In genomic region chr2:215361211-215361875, GRCh38 we compare ENCODE assay signal across 28 cellular contexts. TPM values are rescaled to one million over a fixed set of nuclear protein-coding genes. Genes with fewer than 3 reads are reported as not detected.
A peak's percentile ranks its signal among the peaks of the same experiment; 100 is the strongest.
DNase-seq lines count a peak whose midpoint lies in the region; ATAC-seq and TF ChIP-seq lines count a peak whose summit lies in the region.
"Had no signal": no experiment of that assay in that cellular context is flagged by ENCODE, and none has a peak within 500 bp of the region (broad histone marks: within the 10 kb centered on the region; RNA-seq: fewer than 3 reads in every experiment).

No MANE protein-coding gene starts in this region.

- POLR2A ChIA-PET in IMR-90 (lab: Charles Lee; ENCODE audit: unreplicated experiment): no interaction called here

- H4K20me1 ChIP-seq in IMR-90 (ENCODE audit: insufficient read depth, low read length): peaks cover 22% of the 10 kb centered on the region

- H3K23ac ChIP-seq in IMR-90 (ENCODE audit: low read depth, low read length) (no peak overlapping the region), mesenchymal stem cell (ENCODE audit: low read length in 2 of 2) (no peak overlapping the region)

- H3K36me3 ChIP-seq in IMR-90 (ENCODE audit: control insufficient read depth, insufficient read depth, low read length): peaks cover 54% of the 10 kb centered on the region
- peaks cover 35 to 76% of the 10 kb centered on the region in 2 experiments for H3K36me3 ChIP-seq in mesenchymal stem cell (ENCODE audit: control insufficient read depth in 1 of 2, insufficient read depth in 2 of 2, low read depth in 1 of 2, low read length in 2 of 2)

- H3K56ac ChIP-seq in IMR-90 (ENCODE audit: extremely low read depth, insufficient read depth, low read length): no peak overlapping the region

- peak overlapping the region; percentile 13 for H3K4me3 Mint-ChIP-seq in chondrocyte (ENCODE audit: unreplicated experiment)
- no peak overlapping the region for H3K4me3 Mint-ChIP-seq in T-helper 2 cell treated with Interferon-gamma antibody and Interleukin-4, amounts not matched to agents 5 μg/mL and 100 μg/mL, for 36 hours
- H3K4me3 Mint-ChIP-seq: activated CD8-positive, alpha-beta memory T cell treated with anti-CD3 and anti-CD28 coated beads, Interleukin-2, amount 10 ng/mL, durations not matched to agents 7 days and 5 days; activated naive CD4-positive, alpha-beta T cell treated with anti-CD3 and anti-CD28 coated beads for 36 hours; effector memory CD8-positive, alpha-beta T cell; natural killer cell treated with Interleukin-12 subunit alpha and Interleukin-12 subunit beta and Interleukin-15 and Interleukin-18, amount 100 ng/mL, for 72 hours; WTC11 had no signal

- no peaks in the 10 kb centered on the region for H3K27me3 Mint-ChIP-seq in chondrocyte (ENCODE audit: low read depth)
- H3K27me3 Mint-ChIP-seq in T-helper 2 cell treated with Interferon-gamma antibody and Interleukin-4, amounts not matched to agents 5 μg/mL and 100 μg/mL, for 36 hours (ENCODE audit: low read depth): no peaks in the 10 kb centered on the region
- H3K27me3 Mint-ChIP-seq: activated CD8-positive, alpha-beta memory T cell treated with anti-CD3 and anti-CD28 coated beads, Interleukin-2, amount 10 ng/mL, durations not matched to agents 7 days and 5 days; effector memory CD8-positive, alpha-beta T cell; natural killer cell treated with Interleukin-12 subunit alpha and Interleukin-12 subunit beta and Interleukin-15 and Interleukin-18, amount 100 ng/mL, for 72 hours had no signal

- H3K18ac ChIP-seq in IMR-90 (ENCODE audit: low read depth, low read length) (no peak overlapping the region), mesenchymal stem cell (ENCODE audit: low read depth in 1 of 2, low read length in 2 of 2) (no peak overlapping the region)

- H2AFZ ChIP-seq in IMR-90 (replicated peaks; ENCODE audit: low read length, poor library complexity): no peak overlapping the region
- H2AFZ ChIP-seq in mesenchymal stem cell (ENCODE audit: low read depth, low read length): no peak overlapping the region

- no peak overlapping the region for H2BK5ac ChIP-seq in IMR-90 (ENCODE audit: low read depth, low read length, poor library complexity, severe bottlenecking)
- no peak overlapping the region for H2BK5ac ChIP-seq in mesenchymal stem cell (ENCODE audit: low read depth, low read length, poor library complexity, severe bottlenecking)

- no peak overlapping the region for H3K9ac ChIP-seq in IMR-90 (ENCODE audit: low read depth, low read length)
- peak overlapping the region; percentile 54 for H3K9ac ChIP-seq in mesenchymal stem cell (ENCODE audit: low read length)

- TF ChIP-seq POLR2A in IMR-90 (IDR thresholded peaks at IDR 0.05; ENCODE audit: low read depth, low read length): no peak

- WGBS in IMR-90 (ENCODE audit: extremely low coverage in 2 of 2, insufficient read length in 1 of 2), 2 experiments: no CpG with 5 or more reads among the region's 4 CpGs
- 91% methylated on average over 4 of the region's 4 CpGs for WGBS in mesenchymal stem cell

- no peak overlapping the region for H2BK120ac ChIP-seq in IMR-90 (ENCODE audit: low read depth, low read length)
- no peak overlapping the region for H2BK120ac ChIP-seq in mesenchymal stem cell (ENCODE audit: low read depth, low read length)

- H3K4me1 Mint-ChIP-seq in chondrocyte (ENCODE audit: low read depth): peaks cover 78% of the 10 kb centered on the region
- H3K4me1 Mint-ChIP-seq in T-helper 2 cell treated with Interferon-gamma antibody and Interleukin-4, amounts not matched to agents 5 μg/mL and 100 μg/mL, for 36 hours (ENCODE audit: low read depth): no peaks in the 10 kb centered on the region
- H3K4me1 Mint-ChIP-seq: activated CD8-positive, alpha-beta memory T cell treated with anti-CD3 and anti-CD28 coated beads, Interleukin-2, amount 10 ng/mL, durations not matched to agents 7 days and 5 days had no signal

- H2BK15ac ChIP-seq in IMR-90 (ENCODE audit: low read depth, low read length) (no peak overlapping the region), mesenchymal stem cell (ENCODE audit: low read depth, poor library complexity, severe bottlenecking) (no peak overlapping the region)

- peaks cover 2% of the 10 kb centered on the region; the same call in 1 of the 2 replicates for H3K9me1 ChIP-seq in IMR-90 (ENCODE audit: insufficient read depth, low read length)

- BruUV-seq in IMR-90 (replicated peaks; lab: Mats Ljungman, UMichigan): TSS peak; percentile 100

- H3K9me3 ChIP-seq in IMR-90 (ENCODE audit: control insufficient read depth, insufficient read depth, low read length): no peaks in the 10 kb centered on the region
- no peaks in the 10 kb centered on the region for H3K9me3 ChIP-seq in mesenchymal stem cell (ENCODE audit: control insufficient read depth, low read length)
- H3K9me3 ChIP-seq: esophagus squamous epithelium, HAP-1, transverse colon had no signal

- peaks cover 61% of the 10 kb centered on the region for H3K36me3 Mint-ChIP-seq in chondrocyte (ENCODE audit: low read depth)
- peaks cover 25% of the 10 kb centered on the region for H3K36me3 Mint-ChIP-seq in T-helper 2 cell treated with Interferon-gamma antibody and Interleukin-4, amounts not matched to agents 5 μg/mL and 100 μg/mL, for 36 hours (ENCODE audit: low read depth)
- H3K36me3 Mint-ChIP-seq: natural killer cell treated with Interleukin-12 subunit alpha and Interleukin-12 subunit beta and Interleukin-15 and Interleukin-18, amount 100 ng/mL, for 72 hours had no signal

- peak; percentile 26 for DNase-seq in AG10803 (ENCODE audit: low read depth)
- peak; percentile 8 for DNase-seq in IMR-90
- no peak for DNase-seq in chondrocyte (ENCODE audit: low spot score)
- DNase-seq in mesenchymal stem cell: no peak
- no peak for DNase-seq in T-helper 2 cell treated with Interferon-gamma antibody and Interleukin-4, amounts not matched to agents 5 μg/mL and 100 μg/mL, for 36 hours (ENCODE audit: low spot score)
- DNase-seq in COLO829 (ENCODE audit: low spot score): no peak
- DNase-seq: activated CD8-positive, alpha-beta memory T cell treated with anti-CD3 and anti-CD28 coated beads, Interleukin-2, amount 10 ng/mL, durations not matched to agents 7 days and 5 days; activated naive CD4-positive, alpha-beta T cell treated with anti-CD3 and anti-CD28 coated beads for 36 hours; C1 segment of cervical spinal cord; DMS79 treated with DMSO at 0.1 percent for 48 hours; effector memory CD8-positive, alpha-beta T cell; esophagus squamous epithelium; islet precursor cell; left ventricle myocardium superior; NCI-H1048; NCI-H1694; NCI-H524 treated with DMSO at 0.1 percent for 48 hours; retina; Right ventricle myocardium superior; SW 1271; T1000; transverse colon had no signal

- no peaks in the 10 kb centered on the region for H3K9me3 Mint-ChIP-seq in chondrocyte (ENCODE audit: low read depth)
- no peaks in the 10 kb centered on the region for H3K9me3 Mint-ChIP-seq in T-helper 2 cell treated with Interferon-gamma antibody and Interleukin-4, amounts not matched to agents 5 μg/mL and 100 μg/mL, for 36 hours
- H3K9me3 Mint-ChIP-seq: activated naive CD4-positive, alpha-beta T cell treated with anti-CD3 and anti-CD28 coated beads for 36 hours; effector memory CD8-positive, alpha-beta T cell; natural killer cell treated with Interleukin-12 subunit alpha and Interleukin-12 subunit beta and Interleukin-15 and Interleukin-18, amount 100 ng/mL, for 72 hours; WTC11 had no signal

- H3K4ac ChIP-seq in IMR-90 (ENCODE audit: low read depth, low read length): no peak overlapping the region
- no peak overlapping the region for H3K4ac ChIP-seq in mesenchymal stem cell (ENCODE audit: low read depth in 1 of 2, low read length in 2 of 2)

- CTCF ChIA-PET in IMR-90 (lab: Yijun Ruan, JAX): interaction anchor here (0.6 kb wide), 1 partner anchor 1157 kb away, joined by 3 read pairs; no protein-coding TSS in a partner anchor

- peak overlapping the region; percentile 85 for H3K27ac Mint-ChIP-seq in chondrocyte (ENCODE audit: unreplicated experiment)
- H3K27ac Mint-ChIP-seq in T-helper 2 cell treated with Interferon-gamma antibody and Interleukin-4, amounts not matched to agents 5 μg/mL and 100 μg/mL, for 36 hours: no peak overlapping the region
- H3K27ac Mint-ChIP-seq: activated CD8-positive, alpha-beta memory T cell treated with anti-CD3 and anti-CD28 coated beads, Interleukin-2, amount 10 ng/mL, durations not matched to agents 7 days and 5 days; activated naive CD4-positive, alpha-beta T cell treated with anti-CD3 and anti-CD28 coated beads for 36 hours; effector memory CD8-positive, alpha-beta T cell; natural killer cell treated with Interleukin-12 subunit alpha and Interleukin-12 subunit beta and Interleukin-15 and Interleukin-18, amount 100 ng/mL, for 72 hours; WTC11 had no signal

- H2BK12ac ChIP-seq in mesenchymal stem cell (ENCODE audit: low read length in 2 of 2): no peak overlapping the region

- H2AK5ac ChIP-seq in IMR-90 (ENCODE audit: low read depth, low read length) (no peak overlapping the region), mesenchymal stem cell (ENCODE audit: low read length, severe bottlenecking) (no peak overlapping the region)

- TF ChIP-seq CTCF in AG10803 (conservative IDR thresholded peaks at IDR 0.05; ENCODE audit: low read length) (no peak), IMR-90 (conservative IDR thresholded peaks at IDR 0.05; ENCODE audit: low read depth, low read length) (no peak), chondrocyte (IDR thresholded peaks at IDR 0.05) (no peak)

- H4K91ac ChIP-seq in IMR-90 (ENCODE audit: insufficient read depth, low read depth, low read length) (no peak overlapping the region), mesenchymal stem cell (ENCODE audit: low read length) (no peak overlapping the region)

- in situ Hi-C loops in IMR-90 (cut with MboI; ENCODE audit: low sequenced_read_pairs): no loop called here

- no peak for TF ChIP-seq RAD21 in IMR-90 (IDR thresholded peaks at IDR 0.05; ENCODE audit: low read length)

- H3K27ac ChIP-seq in IMR-90 (ENCODE audit: insufficient read depth, low read length) (no peak overlapping the region), mesenchymal stem cell (ENCODE audit: low read length, poor library complexity, severe bottlenecking) (peak overlapping the region; percentile 5)
- H3K27ac ChIP-seq: coronary artery, esophagus squamous epithelium, HL-60, transverse colon had no signal

- H2AK9ac ChIP-seq in IMR-90 (replicated peaks; ENCODE audit: low read depth, low read length, poor library complexity): no peak overlapping the region

- no peak overlapping the region for H4K5ac ChIP-seq in IMR-90 (ENCODE audit: low read depth, low read length)

- dilution Hi-C loops in IMR-90 (cut with HindIII; ENCODE audit: low sequenced_read_pairs, unreplicated experiment): no loop called here

- no peak overlapping the region for H4K8ac ChIP-seq in IMR-90 (ENCODE audit: low read depth in 2 of 2, low read length in 2 of 2)
- no peak overlapping the region for H4K8ac ChIP-seq in mesenchymal stem cell (ENCODE audit: low read length)

- H3K14ac ChIP-seq in IMR-90 (replicated peaks; ENCODE audit: low read depth, low read length) (no peak overlapping the region), mesenchymal stem cell (ENCODE audit: low read length in 2 of 2) (no peak overlapping the region)

- no peak overlapping the region for H2BK20ac ChIP-seq in IMR-90 (ENCODE audit: low read depth, low read length)

- H3K4me1 ChIP-seq in IMR-90 (ENCODE audit: control insufficient read depth, insufficient read depth, low read length) (0 out of 2 replicates have a peak, but pooled peaks cover 1% of the 10 kb centered on the region), mesenchymal stem cell (ENCODE audit: control insufficient read depth, insufficient read depth, low read depth, low read length) (peaks cover 7% of the 10 kb centered on the region)
- H3K4me1 ChIP-seq: esophagus squamous epithelium, HAP-1, transverse colon had no signal

- no peak for ATAC-seq in IMR-90 (ENCODE audit: low read depth)
- ATAC-seq in HG02678 (IDR thresholded peaks at IDR 0.05; ENCODE audit: unreplicated experiment): no peak
- ATAC-seq: activated CD8-positive, alpha-beta memory T cell treated with anti-CD3 and anti-CD28 coated beads, Interleukin-2, amount 10 ng/mL, durations not matched to agents 7 days and 5 days; effector memory CD8-positive, alpha-beta T cell; left ventricle myocardium superior; natural killer cell treated with Interleukin-12 subunit alpha and Interleukin-12 subunit beta and Interleukin-15 and Interleukin-18, amount 100 ng/mL, for 72 hours; WTC11 had no signal

- no peak overlapping the region for H3K4me2 ChIP-seq in IMR-90 (ENCODE audit: low read depth, low read length)
- no peak overlapping the region for H3K4me2 ChIP-seq in mesenchymal stem cell (ENCODE audit: low read length, poor library complexity, severe bottlenecking)

- intact Hi-C loops in IMR-90 (cut with micrococcal nuclease): no loop called here

- H3K4me3 ChIP-seq in AG10803 (ENCODE audit: low read length) (no peak overlapping the region), IMR-90 (ENCODE audit: insufficient read depth, low read depth, low read length) (no peak overlapping the region), mesenchymal stem cell (ENCODE audit: insufficient read depth in 1 of 2, low read depth in 1 of 2, low read length in 2 of 2) (no peak overlapping the region)
- H3K4me3 ChIP-seq: coronary artery, esophagus squamous epithelium, HAP-1, transverse colon had no signal

- peaks cover 8 to 12% of the 10 kb centered on the region in 2 experiments; a peak in 2 of 4 replicates for H3K79me1 ChIP-seq in IMR-90 (ENCODE audit: low read depth in 1 of 2, low read length in 2 of 2)
- no peaks in the 10 kb centered on the region for H3K79me1 ChIP-seq in mesenchymal stem cell (replicated peaks; ENCODE audit: low read length, poor library complexity, severe bottlenecking)

- no peaks in the 10 kb centered on the region for H3K27me3 ChIP-seq in IMR-90 (ENCODE audit: control insufficient read depth, insufficient read depth, low read length)
- H3K27me3 ChIP-seq in mesenchymal stem cell (ENCODE audit: control insufficient read depth in 1 of 2, insufficient read depth in 1 of 2, low read length in 2 of 2): no peaks in the 10 kb centered on the region
- H3K27me3 ChIP-seq: esophagus squamous epithelium, transverse colon had no signal

RNA-seq across cellular contexts. Expression of gene ATIC, which starts 49.5 kb away (rescaled TPM):
- 29.4 and 30.5 TPM in 2 replicates for total RNA-seq in IMR-90 (2012; rRNA removed)
- polyA plus RNA-seq in IMR-90 (2012; rRNA removed): 96.8 and 101 TPM in 2 replicates
- polyA plus RNA-seq in IMR-90 (2012; cell fraction: cytosol; rRNA removed): 29.6 and 76.9 TPM in 2 replicates
- polyA plus RNA-seq in IMR-90 (2012; cell fraction: nucleus; rRNA removed; ENCODE audit: low replicate concordance): 20.5 and 94.2 TPM in 2 replicates
- total RNA-seq in chondrocyte: 77.0 to 109 TPM (median 77.7 TPM) in 3 replicates
- 182 TPM for polyA plus RNA-seq in mesenchymal stem cell (2013, experiment 1 of 2)
- 193 TPM for polyA plus RNA-seq in mesenchymal stem cell (2013, experiment 2 of 2)

Comparison
In these comparisons a context has a peak if more than half of its experiments do, and no peak if none do; other contexts are left out.
1. DNase-seq: peak in AG10803 (single experiment) and IMR-90 (single experiment); none in chondrocyte (single experiment), mesenchymal stem cell (single experiment), T-helper 2 cell treated with Interferon-gamma antibody and Interleukin-4, amounts not matched to agents 5 μg/mL and 100 μg/mL, for 36 hours (single experiment) and COLO829 (single experiment).